In genomic region chr19:2337329-2337707, GRCh38 we compare ENCODE assay signal across 1 cellular context.
TF ChIP-seq lines count a peak whose summit lies in the region.

No MANE protein-coding gene starts in this region.

TF ChIP-seq in HCT116, 20 proteins besides CTCF, POLR2A, EP300 and RAD21 (continued from another document):
- TF ChIP-seq ZBTB33 (IDR thresholded peaks at IDR 0.05; ENCODE audit: extremely low read depth, insufficient replicate concordance, low read length) (no peak), EGR1 (IDR thresholded peaks at IDR 0.05; ENCODE audit: low read depth) (no peak)
